1 cellular context compared by ENCODE assay signal in the genomic region with DNA sequence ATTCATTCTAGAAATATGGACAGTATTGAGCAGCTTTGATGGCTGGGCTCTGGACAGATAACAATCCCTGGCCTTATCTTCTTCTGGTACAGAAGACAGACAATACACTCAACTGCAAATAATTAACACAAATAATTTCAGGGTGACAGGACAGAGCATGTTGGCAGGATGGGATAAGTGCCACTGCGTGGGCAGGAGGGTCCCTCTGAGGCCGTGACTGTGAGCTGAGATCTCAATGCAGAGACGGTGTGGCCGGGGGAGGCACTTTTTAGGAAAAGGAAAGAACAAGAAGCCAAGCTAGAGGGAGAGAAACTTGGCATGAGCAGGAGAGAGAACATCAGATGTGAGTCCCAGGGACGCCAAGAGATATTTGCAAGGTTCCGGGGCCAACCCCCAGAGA.
TF ChIP-seq lines count a peak whose summit lies in the region.

No MANE protein-coding gene starts in this region.

TF ChIP-seq in SK-N-SH, 30 proteins besides CTCF, POLR2A, EP300 and RAD21 (continued from another document):
- TF ChIP-seq, protein P1, sequence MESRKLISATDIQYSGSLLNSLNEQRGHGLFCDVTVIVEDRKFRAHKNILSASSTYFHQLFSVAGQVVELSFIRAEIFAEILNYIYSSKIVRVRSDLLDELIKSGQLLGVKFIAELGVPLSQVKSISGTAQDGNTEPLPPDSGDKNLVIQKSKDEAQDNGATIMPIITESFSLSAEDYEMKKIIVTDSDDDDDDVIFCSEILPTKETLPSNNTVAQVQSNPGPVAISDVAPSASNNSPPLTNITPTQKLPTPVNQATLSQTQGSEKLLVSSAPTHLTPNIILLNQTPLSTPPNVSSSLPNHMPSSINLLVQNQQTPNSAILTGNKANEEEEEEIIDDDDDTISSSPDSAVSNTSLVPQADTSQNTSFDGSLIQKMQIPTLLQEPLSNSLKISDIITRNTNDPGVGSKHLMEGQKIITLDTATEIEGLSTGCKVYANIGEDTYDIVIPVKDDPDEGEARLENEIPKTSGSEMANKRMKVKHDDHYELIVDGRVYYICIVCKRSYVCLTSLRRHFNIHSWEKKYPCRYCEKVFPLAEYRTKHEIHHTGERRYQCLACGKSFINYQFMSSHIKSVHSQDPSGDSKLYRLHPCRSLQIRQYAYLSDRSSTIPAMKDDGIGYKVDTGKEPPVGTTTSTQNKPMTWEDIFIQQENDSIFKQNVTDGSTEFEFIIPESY (IDR thresholded peaks at IDR 0.05; ENCODE audit: borderline replicate concordance, low read depth), result no peak
- no peak for TF ChIP-seq POLR2AphosphoS5 (IDR thresholded peaks at IDR 0.05; ENCODE audit: low read depth, low read length)
- no peak for TF ChIP-seq EZH2phosphoT487 (IDR thresholded peaks at IDR 0.05; ENCODE audit: borderline replicate concordance, low read depth)
- TF ChIP-seq SMC3 (IDR thresholded peaks at IDR 0.05; ENCODE audit: low read depth, low read length), result no peak
- peak; percentile 67 for TF ChIP-seq GATA2 (CRISPR knock-in tag; IDR thresholded peaks at IDR 0.05)
